8 cellular contexts compared by ENCODE assay signal in the genomic region with DNA sequence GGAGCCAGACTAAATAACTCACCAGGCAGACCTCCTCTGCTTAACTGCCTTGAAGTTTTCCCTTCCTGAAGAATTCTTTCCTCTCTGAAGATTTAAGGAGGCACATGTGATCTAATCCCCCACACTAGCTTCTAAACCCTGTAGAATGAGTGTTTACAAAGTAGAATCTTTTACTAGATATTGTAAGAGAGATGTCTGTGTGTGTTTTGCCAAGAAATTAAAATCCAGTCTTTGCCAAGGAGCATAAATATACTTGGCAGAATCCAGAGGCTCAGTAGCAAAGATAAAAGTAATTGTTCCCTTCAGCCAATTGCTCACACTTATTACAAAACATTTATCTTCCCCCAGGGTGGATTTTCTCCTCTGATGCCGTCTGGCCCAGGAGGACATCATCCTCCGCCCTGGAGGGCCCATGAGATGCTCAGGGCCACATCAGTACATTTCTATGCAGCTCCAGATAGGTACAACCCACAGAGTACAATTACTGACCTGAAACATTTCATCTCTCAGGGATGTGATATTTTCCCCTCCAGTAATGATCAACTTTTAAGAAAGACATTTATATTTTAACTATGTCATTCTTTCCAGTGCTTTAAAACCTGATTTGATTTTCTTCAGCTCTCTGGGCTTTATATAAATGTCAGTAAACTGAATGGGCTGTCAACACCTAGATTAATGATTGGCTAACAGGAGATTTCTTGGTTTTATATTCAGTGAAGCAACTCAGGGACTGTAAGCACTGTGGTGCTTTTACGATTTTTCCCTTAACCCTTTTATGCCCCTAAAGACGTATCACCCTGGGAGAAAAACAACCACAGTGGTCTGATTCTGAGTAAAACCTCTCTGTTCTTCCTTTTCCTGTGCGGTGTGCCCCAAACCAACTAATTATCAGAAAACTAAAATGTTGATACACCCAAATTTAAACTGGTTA. TPM values are rescaled to one million over a fixed set of nuclear protein-coding genes. Genes with fewer than 3 reads are reported as not detected.
DNase-seq lines count a peak whose midpoint lies in the region; ATAC-seq and TF ChIP-seq lines count a peak whose summit lies in the region.

No MANE protein-coding gene starts in this region.

- ATAC-seq in GM18498 (IDR thresholded peaks at IDR 0.05; ENCODE audit: unreplicated experiment), result peak; percentile 86
- peak; percentile 80 for ATAC-seq in GM21825 (IDR thresholded peaks at IDR 0.05; ENCODE audit: unreplicated experiment)

- TF ChIP-seq CTCF in foreskin fibroblast (IDR thresholded peaks at IDR 0.05; ENCODE audit: low read depth, low read length), result no peak

- peak; percentile 32 for DNase-seq in SK-N-DZ (ENCODE audit: low spot score)
- peak; percentile 59 to 76 for DNase-seq in foreskin fibroblast
- peak; percentile 18 for DNase-seq in superior temporal gyrus (ENCODE audit: extremely low spot score)
- DNase-seq in iPS-NIHi11 (ENCODE audit: low spot score), result no peak
- no peak for DNase-seq in NCI-H526 (lab: John Stamatoyannopoulos, UW)
- no peak for DNase-seq in NCI-H1436 (lab: John Stamatoyannopoulos, UW)

- no peak overlapping the region for H3K4me3 ChIP-seq in foreskin fibroblast (ENCODE audit: low read depth in 1 of 2, low read length in 2 of 2)

RNA-seq across cellular contexts. Expression of a gene that starts 37.7 kb away (rescaled TPM):
- 4.4 and 5.1 TPM in 2 replicates for polyA plus RNA-seq in SK-N-DZ (2014; cell fraction: cytosol; rRNA removed)
- 2.1 and 2.8 TPM in 2 replicates for polyA plus RNA-seq in SK-N-DZ (2014; cell fraction: nucleus; rRNA removed)

Comparison
In these comparisons a context has a peak if more than half of its experiments do, and no peak if none do; other contexts are left out.
1. DNase-seq: peak in SK-N-DZ (single experiment), foreskin fibroblast (2 of 2) and superior temporal gyrus (single experiment); none in iPS-NIHi11 (single experiment), NCI-H526 (0 of 2) and NCI-H1436 (single experiment).